In genomic region chr4:41613362-41613761, GRCh38 we compare ENCODE assay signal across 13 cellular contexts.
A peak's percentile ranks its signal among the peaks of the same experiment; 100 is the strongest.
DNase-seq lines count a peak whose midpoint lies in the region; ATAC-seq, FAIRE-seq and TF ChIP-seq lines count a peak whose summit lies in the region.
"Had no signal": no experiment of that assay in that cellular context is flagged by ENCODE, and none has a peak within 500 bp of the region (broad histone marks: within the 10 kb centered on the region; RNA-seq: fewer than 3 reads in every experiment).

No MANE protein-coding gene starts in this region.

- H3K9me3 Mint-ChIP-seq in astrocyte (ENCODE audit: unreplicated experiment) (no peaks in the 10 kb centered on the region), progenitor cell of endocrine pancreas (ENCODE audit: low read depth) (no peaks in the 10 kb centered on the region)
- H3K9me3 Mint-ChIP-seq: IgD-negative memory B cell had no signal

- H3K36me3 Mint-ChIP-seq in astrocyte (ENCODE audit: low read depth, unreplicated experiment) (no peaks in the 10 kb centered on the region), progenitor cell of endocrine pancreas (ENCODE audit: insufficient read depth) (no peaks in the 10 kb centered on the region)
- H3K36me3 Mint-ChIP-seq: IgD-negative memory B cell had no signal

- no peaks in the 10 kb centered on the region for H3K79me2 ChIP-seq in astrocyte (ENCODE audit: insufficient read depth, low read length)

- H3K4me3 ChIP-seq in BE2C (ENCODE audit: low read depth, low read length) (peak overlapping the region; percentile 13; the same call in 1 of the 2 replicates), astrocyte (ENCODE audit: insufficient read depth, low read depth, low read length) (peak overlapping the region; percentile 47), iPS-18a (ENCODE audit: low read length) (peak overlapping the region; percentile 26)
- H3K4me3 ChIP-seq: BLaER1 had no signal

- no peaks in the 10 kb centered on the region for H3K27me3 ChIP-seq in BE2C
- H3K27me3 ChIP-seq in astrocyte (ENCODE audit: insufficient read depth, low read length), result peaks cover 3% of the 10 kb centered on the region
- peaks cover 28% of the 10 kb centered on the region for H3K27me3 ChIP-seq in iPS-18a (ENCODE audit: control insufficient read depth, insufficient read depth, low read length)
- H3K27me3 ChIP-seq: ascending aorta, BLaER1 had no signal

- H3K27ac Mint-ChIP-seq in astrocyte (ENCODE audit: unreplicated experiment), result peak overlapping the region; percentile 20
- peak overlapping the region; percentile 75 for H3K27ac Mint-ChIP-seq in progenitor cell of endocrine pancreas

- H3K27ac ChIP-seq in astrocyte (ENCODE audit: low read depth, low read length) (no peak overlapping the region), iPS-18a (ENCODE audit: low read length) (no peak overlapping the region)
- H3K27ac ChIP-seq: BLaER1 had no signal

- peak overlapping the region; percentile 19 for H2AFZ ChIP-seq in astrocyte (ENCODE audit: low read depth, low read length)

- H3K9ac ChIP-seq in astrocyte (ENCODE audit: low read length) (peak overlapping the region; percentile 29), iPS-18a (ENCODE audit: low read length) (no peak overlapping the region)
- H3K9ac ChIP-seq: BLaER1 had no signal

- DNase-seq in BE2C (no peak), astrocyte (ENCODE audit: low read depth) (peak; percentile 8), progenitor cell of endocrine pancreas (ENCODE audit: low spot score, unreplicated experiment) (no peak), CD1c-positive myeloid dendritic cell (ENCODE audit: extremely low spot score) (no peak), SKM-1 treated with dmso at 0.1 percent for 144 hours (lab: John Stamatoyannopoulos, UW; ENCODE audit: unreplicated experiment) (no peak), GM20000 (ENCODE audit: low spot score) (no peak)
- DNase-seq: NCI-H2081 treated with DMSO at 0.1 percent for 48 hours had no signal

- peak overlapping the region; percentile 63 for H3K4me3 Mint-ChIP-seq in astrocyte (ENCODE audit: unreplicated experiment)
- H3K4me3 Mint-ChIP-seq in progenitor cell of endocrine pancreas (ENCODE audit: low read depth), result peak overlapping the region; percentile 63
- H3K4me3 Mint-ChIP-seq: IgD-negative memory B cell had no signal

- H3K36me3 ChIP-seq in BE2C (peaks cover 28% of the 10 kb centered on the region), astrocyte (ENCODE audit: insufficient read depth, low read length) (no peaks in the 10 kb centered on the region), iPS-18a (ENCODE audit: control insufficient read depth, low read depth, low read length) (no peaks in the 10 kb centered on the region)
- H3K36me3 ChIP-seq: ascending aorta, BLaER1 had no signal

- H3K9me3 ChIP-seq in BE2C (no peaks in the 10 kb centered on the region), astrocyte (ENCODE audit: insufficient read depth, low read depth, low read length) (no peaks in the 10 kb centered on the region), iPS-18a (ENCODE audit: control insufficient read depth, low read depth, low read length) (no peaks in the 10 kb centered on the region)
- H3K9me3 ChIP-seq: ascending aorta, BLaER1 had no signal

- H3K4me1 ChIP-seq in BE2C, result peaks cover 12% of the 10 kb centered on the region
- H3K4me1 ChIP-seq in astrocyte (ENCODE audit: insufficient read depth, low read length), result peaks cover 16% of the 10 kb centered on the region
- peaks cover 25% of the 10 kb centered on the region for H3K4me1 ChIP-seq in iPS-18a (ENCODE audit: control insufficient read depth, low read depth, low read length)

- no peak for FAIRE-seq in astrocyte (lab: Jason Lieb, UNC)

- TF ChIP-seq CTCF in BE2C (IDR thresholded peaks at IDR 0.05; ENCODE audit: low read depth, low read length) (no peak), astrocyte (IDR thresholded peaks at IDR 0.05; ENCODE audit: insufficient read depth, low read depth, low read length) (no peak), progenitor cell of endocrine pancreas (IDR thresholded peaks at IDR 0.05; ENCODE audit: unreplicated experiment) (no peak), GM20000 (IDR thresholded peaks at IDR 0.05; ENCODE audit: extremely low read depth, missing control alignments) (no peak)

- H3K27me3 Mint-ChIP-seq in astrocyte (ENCODE audit: low read depth, unreplicated experiment), result peaks cover 3% of the 10 kb centered on the region
- H3K27me3 Mint-ChIP-seq in progenitor cell of endocrine pancreas, result peaks cover 25% of the 10 kb centered on the region

- ATAC-seq in HG03097 (IDR thresholded peaks at IDR 0.05; ENCODE audit: low FRiP score, unreplicated experiment), result no peak
- ATAC-seq: esophagus mucosa had no signal

- H3K4me2 ChIP-seq in astrocyte (ENCODE audit: low read length), result peak overlapping the region; percentile 83
- H3K4me2 ChIP-seq: BLaER1 had no signal

- peaks cover 19% of the 10 kb centered on the region for H3K4me1 Mint-ChIP-seq in astrocyte (ENCODE audit: low read depth, unreplicated experiment)
- H3K4me1 Mint-ChIP-seq in progenitor cell of endocrine pancreas (ENCODE audit: low read depth), result peaks cover 25% of the 10 kb centered on the region
- H3K4me1 Mint-ChIP-seq: IgD-negative memory B cell had no signal

- H4K20me1 ChIP-seq in astrocyte (ENCODE audit: insufficient read depth, low read length), result no peaks in the 10 kb centered on the region
- H4K20me1 ChIP-seq: BLaER1 had no signal
